Comparison of ENCODE assay signal across 10 cellular contexts in the genomic region with DNA sequence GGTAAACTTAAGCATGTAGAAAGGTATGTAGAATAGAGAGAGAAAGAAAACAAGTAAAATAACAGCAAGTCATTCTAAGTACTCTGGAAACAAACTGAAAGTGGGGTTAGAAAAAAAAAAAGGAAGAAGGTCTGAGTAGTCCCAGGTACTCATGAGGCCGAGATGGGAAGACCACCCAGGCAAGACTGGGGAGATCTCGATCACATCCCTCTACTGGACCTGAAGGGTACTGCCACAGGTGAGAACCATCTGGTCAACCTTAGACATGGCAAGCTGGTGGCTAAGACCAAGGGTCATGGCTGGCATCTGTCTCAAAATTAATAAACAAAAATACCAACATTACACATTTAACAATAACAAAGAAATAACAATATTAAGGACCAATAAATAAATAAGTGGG.
A peak's percentile ranks its signal among the peaks of the same experiment; 100 is the strongest.
DNase-seq lines count a peak whose midpoint lies in the region; ATAC-seq and TF ChIP-seq lines count a peak whose summit lies in the region.
"Had no signal": no experiment of that assay in that cellular context is flagged by ENCODE, and none has a peak within 500 bp of the region (broad histone marks: within the 10 kb centered on the region; RNA-seq: fewer than 3 reads in every experiment).

No MANE protein-coding gene starts in this region.

- H3K27ac ChIP-seq in C4-2B (no peak overlapping the region), iPS DF 6.9 (ENCODE audit: low read length) (no peak overlapping the region)

- H3K27me3 ChIP-seq in iPS DF 6.9 (ENCODE audit: control insufficient read depth, insufficient read depth, low read length): no peaks in the 10 kb centered on the region

- TF ChIP-seq CTCF in C4-2B (conservative IDR thresholded peaks at IDR 0.05): peak; percentile 38
- peak; percentile 42; the same call in 1 of the 2 replicates for TF ChIP-seq CTCF in GM12874 (IDR thresholded peaks at IDR 0.05; ENCODE audit: insufficient read depth, low read depth, low read length)
- TF ChIP-seq CTCF in foreskin fibroblast (IDR thresholded peaks at IDR 0.05; ENCODE audit: low read depth, low read length): no peak

- ATAC-seq in SK-N-SH treated with all-trans-retinoic acid at 6 μM for 48 hours (0 out of 3 replicates have a peak, but pooled peaks have one; percentile 21), GM21576 (IDR thresholded peaks at IDR 0.05; ENCODE audit: unreplicated experiment) (no peak)
- ATAC-seq: activated T-helper 17 cell treated with anti-CD3 and anti-CD28 coated beads, Interleukin-2, amount 50 U/mL, for 72 hours had no signal

- peaks cover 1% of the 10 kb centered on the region; the same call in 1 of the 2 replicates for H3K9me3 ChIP-seq in iPS DF 6.9 (ENCODE audit: control insufficient read depth, insufficient read depth, low read length)

- H3K36me3 ChIP-seq in iPS DF 6.9 (ENCODE audit: control insufficient read depth, insufficient read depth, low read length): no peaks in the 10 kb centered on the region
- H3K36me3 ChIP-seq: HAP-1 had no signal

- H3K4me1 ChIP-seq in iPS DF 6.9 (ENCODE audit: control insufficient read depth, insufficient read depth, low read length): no peaks in the 10 kb centered on the region
- H3K4me1 ChIP-seq: HAP-1 had no signal

- DNase-seq in iPS DF 6.9 (ENCODE audit: low read depth, low spot score) (peak; percentile 50), SHP77 treated with DMSO at 0.1 percent for 48 hours (lab: John Stamatoyannopoulos, UW) (no peak), foreskin fibroblast (no peak), DMS79 treated with DMSO at 0.1 percent for 48 hours (lab: John Stamatoyannopoulos, UW) (no peak)

- H3K4me3 ChIP-seq in iPS DF 6.9 (ENCODE audit: low read length) (no peak overlapping the region), foreskin fibroblast (ENCODE audit: low read depth in 1 of 2, low read length in 2 of 2) (no peak overlapping the region)
- H3K4me3 ChIP-seq: HAP-1 had no signal

- WGBS in iPS DF 6.9 (ENCODE audit: insufficient coverage, insufficient read length): no CpG with 5 or more reads among the region's 2 CpGs

TF ChIP-seq in SK-N-SH treated with all-trans-retinoic acid at 6 μM for 48 hours, 23 proteins besides CTCF, POLR2A, EP300 and RAD21:
- TF ChIP-seq, protein P1, sequence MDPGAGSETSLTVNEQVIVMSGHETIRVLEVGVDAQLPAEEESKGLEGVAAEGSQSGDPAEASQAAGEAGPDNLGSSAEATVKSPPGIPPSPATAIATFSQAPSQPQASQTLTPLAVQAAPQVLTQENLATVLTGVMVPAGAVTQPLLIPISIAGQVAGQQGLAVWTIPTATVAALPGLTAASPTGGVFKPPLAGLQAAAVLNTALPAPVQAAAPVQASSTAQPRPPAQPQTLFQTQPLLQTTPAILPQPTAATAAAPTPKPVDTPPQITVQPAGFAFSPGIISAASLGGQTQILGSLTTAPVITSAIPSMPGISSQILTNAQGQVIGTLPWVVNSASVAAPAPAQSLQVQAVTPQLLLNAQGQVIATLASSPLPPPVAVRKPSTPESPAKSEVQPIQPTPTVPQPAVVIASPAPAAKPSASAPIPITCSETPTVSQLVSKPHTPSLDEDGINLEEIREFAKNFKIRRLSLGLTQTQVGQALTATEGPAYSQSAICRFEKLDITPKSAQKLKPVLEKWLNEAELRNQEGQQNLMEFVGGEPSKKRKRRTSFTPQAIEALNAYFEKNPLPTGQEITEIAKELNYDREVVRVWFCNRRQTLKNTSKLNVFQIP (CRISPR knock-in tag; IDR thresholded peaks at IDR 0.05; ENCODE audit: borderline replicate concordance, low read depth): no peak
- TF ChIP-seq, protein P2, sequence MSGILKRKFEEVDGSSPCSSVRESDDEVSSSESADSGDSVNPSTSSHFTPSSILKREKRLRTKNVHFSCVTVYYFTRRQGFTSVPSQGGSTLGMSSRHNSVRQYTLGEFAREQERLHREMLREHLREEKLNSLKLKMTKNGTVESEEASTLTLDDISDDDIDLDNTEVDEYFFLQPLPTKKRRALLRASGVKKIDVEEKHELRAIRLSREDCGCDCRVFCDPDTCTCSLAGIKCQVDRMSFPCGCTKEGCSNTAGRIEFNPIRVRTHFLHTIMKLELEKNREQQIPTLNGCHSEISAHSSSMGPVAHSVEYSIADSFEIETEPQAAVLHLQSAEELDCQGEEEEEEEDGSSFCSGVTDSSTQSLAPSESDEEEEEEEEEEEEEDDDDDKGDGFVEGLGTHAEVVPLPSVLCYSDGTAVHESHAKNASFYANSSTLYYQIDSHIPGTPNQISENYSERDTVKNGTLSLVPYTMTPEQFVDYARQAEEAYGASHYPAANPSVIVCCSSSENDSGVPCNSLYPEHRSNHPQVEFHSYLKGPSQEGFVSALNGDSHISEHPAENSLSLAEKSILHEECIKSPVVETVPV (CRISPR knock-in tag; IDR thresholded peaks at IDR 0.05): no peak
- no peak for TF ChIP-seq BACH2 (CRISPR knock-in tag; IDR thresholded peaks at IDR 0.05; ENCODE audit: borderline replicate concordance)
